In the genomic region with DNA sequence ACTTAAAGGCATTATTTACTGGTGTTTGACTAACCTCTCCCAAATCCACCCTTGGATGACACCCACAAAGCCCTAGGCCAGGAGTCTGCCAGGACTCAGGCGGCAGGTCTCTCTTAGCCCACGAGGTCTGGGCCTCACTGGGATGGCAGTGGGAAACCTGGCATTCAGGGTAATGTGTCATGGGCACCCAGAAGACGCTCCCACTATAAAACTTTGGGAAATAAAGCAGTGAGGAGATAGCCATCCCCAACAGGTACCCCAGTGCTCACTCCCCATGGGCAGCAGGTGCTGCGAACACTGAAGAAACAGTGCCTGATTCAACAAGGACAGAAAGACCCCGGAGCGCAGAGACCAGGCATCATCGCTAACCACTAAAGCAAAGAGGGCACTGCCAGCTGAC, we compare ENCODE assay signal across 24 cellular contexts. TPM values are rescaled to one million over a fixed set of nuclear protein-coding genes. Genes with fewer than 3 reads are reported as not detected.
A peak's percentile ranks its signal among the peaks of the same experiment; 100 is the strongest.
DNase-seq lines count a peak whose midpoint lies in the region; ATAC-seq and TF ChIP-seq lines count a peak whose summit lies in the region.
"Had no signal": no experiment of that assay in that cellular context is flagged by ENCODE, and none has a peak within 500 bp of the region (broad histone marks: within the 10 kb centered on the region; RNA-seq: fewer than 3 reads in every experiment).

No MANE protein-coding gene starts in this region.

- H2BK120ac ChIP-seq in mesenchymal stem cell (ENCODE audit: low read depth, low read length) = no peak overlapping the region

- H3K9me3 ChIP-seq in BLaER1 (no peaks in the 10 kb centered on the region), mesenchymal stem cell (ENCODE audit: control insufficient read depth, low read length) (no peaks in the 10 kb centered on the region), MM.1S (replicated peaks; ENCODE audit: insufficient read depth, low read length) (no peaks in the 10 kb centered on the region)
- H3K9me3 ChIP-seq in BLaER1 treated with 17β-estradiol and CSF1 and Interleukin-3, amounts not matched to agents 10 nM and 100 nM (replicated peaks in 1 of 11) = no peaks in the 10 kb centered on the region
- H3K9me3 ChIP-seq: A549, Caco-2 had no signal

- no peaks in the 10 kb centered on the region for H3K79me2 ChIP-seq in MM.1S (ENCODE audit: low read length)

- no peaks in the 10 kb centered on the region for H3K9me3 Mint-ChIP-seq in activated T-helper 17 cell treated with anti-CD3 and anti-CD28 coated beads, Interleukin-2, amount 50 U/mL, for 72 hours
- H3K9me3 Mint-ChIP-seq: CD4-positive, alpha-beta T cell; CD8-positive, alpha-beta T cell had no signal

- H3K4me1 ChIP-seq in BLaER1 (peaks cover 21% of the 10 kb centered on the region), mesenchymal stem cell (ENCODE audit: control insufficient read depth, insufficient read depth, low read depth, low read length) (peaks cover 11% of the 10 kb centered on the region), MM.1S (ENCODE audit: low read length) (no peaks in the 10 kb centered on the region)
- H3K4me1 ChIP-seq in BLaER1 treated with 17β-estradiol and CSF1 and Interleukin-3, amounts not matched to agents 10 nM and 100 nM = peaks cover 0 to 23% (median 16%) of the 10 kb centered on the region in 10 experiments; a peak in 12 of 20 replicates
- H3K4me1 ChIP-seq: A549, Caco-2 had no signal

- H3K4me3 Mint-ChIP-seq in activated T-helper 17 cell treated with anti-CD3 and anti-CD28 coated beads, Interleukin-2, amount 50 U/mL, for 72 hours = no peak overlapping the region
- H3K4me3 Mint-ChIP-seq: B cell; CD4-positive, alpha-beta T cell; CD8-positive, alpha-beta T cell had no signal

- H3K27me3 Mint-ChIP-seq in activated T-helper 17 cell treated with anti-CD3 and anti-CD28 coated beads, Interleukin-2, amount 50 U/mL, for 72 hours = no peaks in the 10 kb centered on the region
- H3K27me3 Mint-ChIP-seq: B cell; CD4-positive, alpha-beta T cell had no signal

- H3K27me3 ChIP-seq in BLaER1 (no peaks in the 10 kb centered on the region), mesenchymal stem cell (ENCODE audit: control insufficient read depth in 1 of 2, insufficient read depth in 1 of 2, low read length in 2 of 2) (no peaks in the 10 kb centered on the region), MM.1S (replicated peaks; ENCODE audit: insufficient read depth, low read length) (no peaks in the 10 kb centered on the region)
- H3K27me3 ChIP-seq in BLaER1 treated with 17β-estradiol and CSF1 and Interleukin-3, amounts not matched to agents 10 nM and 100 nM = no peaks in the 10 kb centered on the region

- H2AK5ac ChIP-seq in mesenchymal stem cell (ENCODE audit: low read length, severe bottlenecking) = no peak overlapping the region

- H3K9ac ChIP-seq in BLaER1 = no peak overlapping the region
- H3K9ac ChIP-seq in BLaER1 treated with 17β-estradiol and CSF1 and Interleukin-3, amounts not matched to agents 10 nM and 100 nM = no peak overlapping the region
- no peak overlapping the region for H3K9ac ChIP-seq in mesenchymal stem cell (ENCODE audit: low read length)
- no peak overlapping the region for H3K9ac ChIP-seq in MM.1S (ENCODE audit: low read length)

- H3K18ac ChIP-seq in mesenchymal stem cell (ENCODE audit: low read depth in 1 of 2, low read length in 2 of 2) = no peak overlapping the region

- no peak for ATAC-seq in activated T-helper 17 cell treated with anti-CD3 and anti-CD28 coated beads, Interleukin-2, amount 50 U/mL, for 72 hours (replicated peaks)
- ATAC-seq: A549; CD8-positive, alpha-beta T cell; GM12878 had no signal

- TF ChIP-seq CTCF in MM.1S (IDR thresholded peaks at IDR 0.05; ENCODE audit: low read length) = no peak

- no peak overlapping the region for H3K4me3 ChIP-seq in BLaER1
- H3K4me3 ChIP-seq in BLaER1 treated with 17β-estradiol and CSF1 and Interleukin-3, amounts not matched to agents 10 nM and 100 nM = no peak overlapping the region
- H3K4me3 ChIP-seq in mesenchymal stem cell (ENCODE audit: insufficient read depth in 1 of 2, low read depth in 1 of 2, low read length in 2 of 2) = no peak overlapping the region
- H3K4me3 ChIP-seq in MM.1S (ENCODE audit: low read length) = no peak overlapping the region
- H3K4me3 ChIP-seq: A549, GM12878 had no signal

- no peak overlapping the region for H3K23ac ChIP-seq in mesenchymal stem cell (ENCODE audit: low read length in 2 of 2)

- no peak overlapping the region for H2AFZ ChIP-seq in mesenchymal stem cell (ENCODE audit: low read depth, low read length)
- H2AFZ ChIP-seq in MM.1S (ENCODE audit: low read length) = no peak overlapping the region

- H4K20me1 ChIP-seq in BLaER1 (no peaks in the 10 kb centered on the region), MM.1S (ENCODE audit: insufficient read depth, low read length) (no peaks in the 10 kb centered on the region)
- no peaks in the 10 kb centered on the region for H4K20me1 ChIP-seq in BLaER1 treated with 17β-estradiol and CSF1 and Interleukin-3, amounts not matched to agents 10 nM and 100 nM

- H4K91ac ChIP-seq in mesenchymal stem cell (ENCODE audit: low read length) = peak overlapping the region; percentile 39

- peaks cover 5% of the 10 kb centered on the region for H3K4me1 Mint-ChIP-seq in activated T-helper 17 cell treated with anti-CD3 and anti-CD28 coated beads, Interleukin-2, amount 50 U/mL, for 72 hours

- over 99% methylated on average over 7 of the region's 7 CpGs for WGBS in mesenchymal stem cell

- H2BK12ac ChIP-seq in mesenchymal stem cell (ENCODE audit: low read length in 2 of 2) = no peak overlapping the region

- no peaks in the 10 kb centered on the region for H3K79me1 ChIP-seq in mesenchymal stem cell (replicated peaks; ENCODE audit: low read length, poor library complexity, severe bottlenecking)

- H3K4me2 ChIP-seq in BLaER1 (peak overlapping the region; percentile 37), mesenchymal stem cell (ENCODE audit: low read length, poor library complexity, severe bottlenecking) (no peak overlapping the region), MM.1S (ENCODE audit: low read depth, low read length) (no peak overlapping the region)
- peak overlapping the region in 6 of 11 experiments; percentile 3 to 43 (median 30); a peak in 7 of 22 replicates for H3K4me2 ChIP-seq in BLaER1 treated with 17β-estradiol and CSF1 and Interleukin-3, amounts not matched to agents 10 nM and 100 nM
- H3K4me2 ChIP-seq: A549 had no signal

- H2BK5ac ChIP-seq in mesenchymal stem cell (ENCODE audit: low read depth, low read length, poor library complexity, severe bottlenecking) = no peak overlapping the region

- no peaks in the 10 kb centered on the region for H3F3A ChIP-seq in MM.1S (ENCODE audit: insufficient read depth, low read length)

- H2BK15ac ChIP-seq in mesenchymal stem cell (ENCODE audit: low read depth, poor library complexity, severe bottlenecking) = no peak overlapping the region

- H3K36me3 ChIP-seq in BLaER1 (peaks cover 16% of the 10 kb centered on the region), mesenchymal stem cell (ENCODE audit: control insufficient read depth in 1 of 2, insufficient read depth in 2 of 2, low read depth in 1 of 2, low read length in 2 of 2) (peaks cover 0 to 3% of the 10 kb centered on the region in 2 experiments), MM.1S (replicated peaks; ENCODE audit: insufficient read depth, low read length) (no peaks in the 10 kb centered on the region)
- peaks cover 0 to 16% (median 6%) of the 10 kb centered on the region in 11 experiments; a peak in 11 of 22 replicates for H3K36me3 ChIP-seq in BLaER1 treated with 17β-estradiol and CSF1 and Interleukin-3, amounts not matched to agents 10 nM and 100 nM

- DNase-seq in mesenchymal stem cell (no peak), MM.1S (no peak), NCI-H146 (lab: John Stamatoyannopoulos, UW) (no peak), 8988T (no peak)
- DNase-seq: AML-193; Caco-2; Calu3; CD4-positive, alpha-beta T cell; CD8-positive, alpha-beta T cell; DMS 273 treated with DMSO at 0.1 percent for 48 hours; DMS153; DMS53; DMS79; DND-41; EL; GDM1 had no signal

- H3K4ac ChIP-seq in mesenchymal stem cell (ENCODE audit: low read depth in 1 of 2, low read length in 2 of 2) = no peak overlapping the region

- H3K27ac Mint-ChIP-seq in activated T-helper 17 cell treated with anti-CD3 and anti-CD28 coated beads, Interleukin-2, amount 50 U/mL, for 72 hours = peak overlapping the region; percentile 23
- H3K27ac Mint-ChIP-seq: B cell; CD4-positive, alpha-beta T cell; CD8-positive, alpha-beta T cell had no signal

- H3K36me3 Mint-ChIP-seq in activated T-helper 17 cell treated with anti-CD3 and anti-CD28 coated beads, Interleukin-2, amount 50 U/mL, for 72 hours (ENCODE audit: low read depth) = no peaks in the 10 kb centered on the region
- H3K36me3 Mint-ChIP-seq: CD8-positive, alpha-beta T cell had no signal

- H4K8ac ChIP-seq in mesenchymal stem cell (ENCODE audit: low read length) = no peak overlapping the region

- H3K27ac ChIP-seq in BLaER1 (no peak overlapping the region), mesenchymal stem cell (ENCODE audit: low read length, poor library complexity, severe bottlenecking) (no peak overlapping the region), MM.1S (ENCODE audit: low read length) (no peak overlapping the region)
- H3K27ac ChIP-seq in BLaER1 treated with 17β-estradiol and CSF1 and Interleukin-3, amounts not matched to agents 10 nM and 100 nM = no peak overlapping the region
- H3K27ac ChIP-seq: A549, C4-2B had no signal

- H3K9me2 ChIP-seq in MM.1S (replicated peaks; ENCODE audit: insufficient read depth, low read length) = no peaks in the 10 kb centered on the region

- no peak overlapping the region for H3K14ac ChIP-seq in mesenchymal stem cell (ENCODE audit: low read length in 2 of 2)

RNA-seq across cellular contexts. Expression of a gene that starts 14.4 kb away (rescaled TPM):
- 1 to 10 TPM in 1 of 2 donors, under 1 TPM in 1; 0.48 to 1.4 TPM for total RNA-seq in activated T-helper 17 cell treated with anti-CD3 and anti-CD28 coated beads, Interleukin-2, amount 50 U/mL, for 72 hours
- 0.51 TPM for polyA plus RNA-seq in mesenchymal stem cell (2013, experiment 1 of 2)
- 0.55 TPM for polyA plus RNA-seq in mesenchymal stem cell (2013, experiment 2 of 2)
- total RNA-seq: G401, GM12878 had no signal

Comparison
In these comparisons a context has a peak if more than half of its experiments do, and no peak if none do; other contexts are left out.
1. H3K4me2 ChIP-seq: peak in BLaER1 (single experiment) and BLaER1 treated with 17β-estradiol and CSF1 and Interleukin-3, amounts not matched to agents 10 nM and 100 nM (6 of 11); none in mesenchymal stem cell (single experiment) and MM.1S (single experiment).